18 cellular contexts compared by ENCODE assay signal in genomic region chr14:104966261-104967143, GRCh38. TPM values are rescaled to one million over a fixed set of nuclear protein-coding genes. Genes with fewer than 3 reads are reported as not detected.
DNase-seq lines count a peak whose midpoint lies in the region; ATAC-seq and TF ChIP-seq lines count a peak whose summit lies in the region.
"Had no signal": no experiment of that assay in that cellular context is flagged by ENCODE, and none has a peak within 500 bp of the region (broad histone marks: within the 10 kb centered on the region; RNA-seq: fewer than 3 reads in every experiment).

No MANE protein-coding gene starts in this region.

- H3K4me3 ChIP-seq in ascending aorta (peak overlapping the region in 1 of 2 donors; percentile 62), heart left ventricle (no peak overlapping the region), uterus (no peak overlapping the region)

- TF ChIP-seq CTCF in ascending aorta (IDR thresholded peaks at IDR 0.05) (no peak), heart left ventricle (IDR thresholded peaks at IDR 0.05) (no peak), osteocyte (IDR thresholded peaks at IDR 0.05) (no peak), uterus (IDR thresholded peaks at IDR 0.05) (no peak)

- no peaks in the 10 kb centered on the region for H3K9me3 Mint-ChIP-seq in osteocyte (ENCODE audit: unreplicated experiment)
- H3K9me3 Mint-ChIP-seq: stimulated activated naive CD8-positive, alpha-beta T cell treated with anti-CD3 and anti-CD28 coated beads, Interleukin-15, Interleukin-2, amounts not matched to agents 100 ng/mL and 50 ng/mL, for 24 hours had no signal

- H3K4me1 ChIP-seq in ascending aorta (peaks cover 15 to 28% of the 10 kb centered on the region in 2 donors), heart left ventricle (peaks cover 3 to 39% (median 24%) of the 10 kb centered on the region in 12 donors), uterus (peaks cover 6% of the 10 kb centered on the region in 2 donors)

- H3K4me3 Mint-ChIP-seq in osteocyte (ENCODE audit: unreplicated experiment): no peak overlapping the region
- H3K4me3 Mint-ChIP-seq: stimulated activated naive CD8-positive, alpha-beta T cell treated with anti-CD3 and anti-CD28 coated beads, Interleukin-15, Interleukin-2, amounts not matched to agents 100 ng/mL and 50 ng/mL, for 24 hours had no signal

- H3K36me3 ChIP-seq in ascending aorta (no peaks in the 10 kb centered on the region), heart left ventricle (no peaks in the 10 kb centered on the region), uterus (no peaks in the 10 kb centered on the region)
- H3K36me3 ChIP-seq: neutrophil had no signal

- TF ChIP-seq POLR2A in heart left ventricle (IDR thresholded peaks at IDR 0.05) (no peak), uterus (IDR thresholded peaks at IDR 0.05) (no peak)

- H3K27ac ChIP-seq in ascending aorta (peak overlapping the region; percentile 80 to 92), heart left ventricle (peak overlapping the region in 9 of 12 donors; percentile 22 to 94 (median 48)), uterus (peak overlapping the region; percentile 95 to 99)
- H3K27ac ChIP-seq: KMS-11, neutrophil had no signal

- DNase-seq in ascending aorta (ENCODE audit: low spot score in 2 of 2) (no peak), heart left ventricle (peak in 3 of 5 donors; percentile 7 to 59 (median 25)), osteocyte (ENCODE audit: extremely low spot score, unreplicated experiment) (no peak), uterus (no peak), NCI-H1694 (lab: John Stamatoyannopoulos, UW) (no peak), SKM-1 treated with dmso at 0.1 percent for 144 hours (lab: John Stamatoyannopoulos, UW; ENCODE audit: unreplicated experiment) (no peak)
- DNase-seq in activated CD4-positive, alpha-beta T cell treated with anti-CD3 and anti-CD28 coated beads for 4 hours: no peak
- DNase-seq: activated CD4-positive, alpha-beta T cell treated with anti-CD3 and anti-CD28 coated beads for 1 hour; activated naive CD4-positive, alpha-beta T cell treated with Interleukin-2 at 50 U/mL for 16 hours; C1 segment of cervical spinal cord; NCI-H1417; NCI-H226; NK-92 treated with Interleukin-12 subunit alpha and Interleukin-12 subunit beta, amount 100 ng/mL, for 24 hours; SHP77 treated with DMSO at 0.1 percent for 48 hours had no signal

- peaks cover 1% of the 10 kb centered on the region for H3K36me3 Mint-ChIP-seq in osteocyte (ENCODE audit: unreplicated experiment)

- H3K27me3 Mint-ChIP-seq in osteocyte (ENCODE audit: unreplicated experiment): no peaks in the 10 kb centered on the region

- H3K9me3 ChIP-seq in ascending aorta (no peaks in the 10 kb centered on the region), heart left ventricle (no peaks in the 10 kb centered on the region), uterus (no peaks in the 10 kb centered on the region)
- H3K9me3 ChIP-seq: neutrophil had no signal

- peak overlapping the region; percentile 59 for H3K27ac Mint-ChIP-seq in osteocyte (ENCODE audit: unreplicated experiment)
- H3K27ac Mint-ChIP-seq: stimulated activated naive CD8-positive, alpha-beta T cell treated with anti-CD3 and anti-CD28 coated beads, Interleukin-15, Interleukin-2, amounts not matched to agents 100 ng/mL and 50 ng/mL, for 24 hours had no signal

- intact Hi-C loops in ascending aorta (cut with DNase I): loop anchor here (2.0 kb wide), 1 partner anchor 32 kb away; no protein-coding TSS in a partner anchor
- intact Hi-C loops in heart left ventricle (cut with DNase I): loop anchor here in 3 of 10 donors (2.0 to 5.0 kb wide), 2 partner anchors 34 kb away; no protein-coding TSS in a partner anchor
- intact Hi-C loops in uterus (cut with DNase I; ENCODE audit: low total_unique reads): no loop called here

- peaks cover 50% of the 10 kb centered on the region for H3K4me1 Mint-ChIP-seq in osteocyte (ENCODE audit: unreplicated experiment)

- 77 to 90% (median 79%) methylated on average over 10 to 12 of the region's 12 CpGs for WGBS in heart left ventricle, 4 donors

- ATAC-seq in heart left ventricle: no peak

- H3K27me3 ChIP-seq in ascending aorta (no peaks in the 10 kb centered on the region), heart left ventricle (peaks cover 0 to 12% (median 0%) of the 10 kb centered on the region in 9 donors), uterus (no peaks in the 10 kb centered on the region)

RNA-seq across cellular contexts. Expression of gene AHNAK2, which starts 11.7 kb away (rescaled TPM):
- total RNA-seq in ascending aorta: 35.5 TPM
- 10 to 100 TPM in 2 of 9 donors, 1 to 10 TPM in 7; 1.5 to 22.3 (median 3.7) TPM for total RNA-seq in heart left ventricle
- 1 to 10 TPM; 2.2 to 2.5 TPM for polyA plus RNA-seq in heart left ventricle
- 145 and 183 TPM in 2 replicates for total RNA-seq in osteocyte
- total RNA-seq in uterus: 100 to 1,000 TPM in 1 of 4 donors, 10 to 100 TPM in 3; 44.9 to 175 (median 71.7) TPM

RNA-seq across cellular contexts. Expression of gene CLBA1, which starts 19.1 kb away (rescaled TPM):
- 18.1 TPM for total RNA-seq in ascending aorta
- total RNA-seq in heart left ventricle: 1 to 10 TPM in 7 of 9 donors, under 1 TPM in 2; 0.76 to 3.7 (median 2.6) TPM
- polyA plus RNA-seq in heart left ventricle: 1 to 10 TPM; 1.3 to 3.7 TPM
- 7.5 and 7.7 TPM in 2 replicates for total RNA-seq in osteocyte
- 10 to 100 TPM in 2 of 4 donors, 1 to 10 TPM in 1, not detected in 1; 1.3 to 11.1 (median 10.1) TPM for total RNA-seq in uterus

RNA-seq across cellular contexts. Expression of gene PLD4, which starts 41.8 kb away (rescaled TPM):
- not detected for total RNA-seq in ascending aorta
- total RNA-seq in heart left ventricle: 1 to 10 TPM in 1 of 9 donors, under 1 TPM in 4, not detected in 4; 0.25 to 1.5 (median 0.40) TPM
- polyA plus RNA-seq in heart left ventricle: under 1 TPM in 1 of 2 donors, not detected in 1; 0.12 TPM
- 0.05 and 0.18 TPM in 2 replicates for total RNA-seq in osteocyte
- total RNA-seq in uterus: 10 to 100 TPM in 1 of 4 donors, 1 to 10 TPM in 1, not detected in 2; 1.3 to 10.9 TPM
- total RNA-seq: lung microvascular endothelial cell had no signal

RNA-seq across cellular contexts. Expression of gene CDCA4, which starts 54.4 kb away (rescaled TPM):
- 2.3 TPM for total RNA-seq in ascending aorta
- 1 to 10 TPM; 1.4 to 6.0 (median 2.4) TPM for total RNA-seq in heart left ventricle
- polyA plus RNA-seq in heart left ventricle: 1 to 10 TPM; 2.3 to 3.3 TPM
- total RNA-seq in osteocyte: 14.6 and 17.4 TPM in 2 replicates
- total RNA-seq in uterus: 10 to 100 TPM in 2 of 4 donors, 1 to 10 TPM in 2; 2.3 to 43.3 (median 10.3) TPM

Comparison
In these comparisons a context has a peak if more than half of its experiments do, and no peak if none do; other contexts are left out.
1. DNase-seq: peak in heart left ventricle (3 of 5); none in ascending aorta (0 of 2), osteocyte (single experiment), uterus (0 of 2), NCI-H1694 (single experiment), SKM-1 treated with dmso at 0.1 percent for 144 hours (single experiment) and activated CD4-positive, alpha-beta T cell treated with anti-CD3 and anti-CD28 coated beads for 4 hours (0 of 2).
2. Peak in every context shown above with its lines, with median percentiles within 50 percentile points of each other: H3K27ac ChIP-seq.